18 cellular contexts compared by ENCODE assay signal in the genomic region with DNA sequence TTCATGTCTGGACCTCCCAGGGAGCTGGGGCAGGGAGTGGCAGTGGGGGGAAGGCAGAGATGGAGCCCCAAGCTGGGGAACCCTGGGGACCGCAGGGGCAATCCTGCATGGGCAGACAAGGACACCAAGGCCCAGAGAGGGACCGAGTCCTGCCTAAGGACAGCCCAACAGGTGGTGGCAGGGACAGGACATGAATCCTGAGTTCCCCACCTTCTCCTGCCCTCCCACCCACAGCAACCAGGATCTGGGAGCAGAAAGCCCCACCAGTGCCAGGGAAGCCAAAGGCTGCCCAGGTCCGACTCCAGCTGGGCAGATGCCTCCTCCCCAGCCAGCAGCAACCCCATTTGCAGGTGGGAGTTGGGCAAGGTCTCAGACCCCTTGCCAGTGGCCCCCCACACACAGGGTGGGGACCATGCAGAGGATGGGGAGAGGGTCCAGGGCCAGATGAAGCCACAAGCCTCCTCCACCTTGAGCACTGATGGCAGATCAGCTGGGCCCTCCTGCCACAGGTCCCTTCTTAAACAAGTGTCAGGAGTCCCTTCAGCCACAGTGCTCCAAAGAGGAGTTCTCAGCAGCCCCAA. TPM values are rescaled to one million over a fixed set of nuclear protein-coding genes. Genes with fewer than 3 reads are reported as not detected.
A peak's percentile ranks its signal among the peaks of the same experiment; 100 is the strongest.
DNase-seq lines count a peak whose midpoint lies in the region; ATAC-seq and TF ChIP-seq lines count a peak whose summit lies in the region.
"Had no signal": no experiment of that assay in that cellular context is flagged by ENCODE, and none has a peak within 500 bp of the region (broad histone marks: within the 10 kb centered on the region; RNA-seq: fewer than 3 reads in every experiment).

No MANE protein-coding gene starts in this region.

- H3K27me3 ChIP-seq in heart right ventricle (peaks cover 0 to 2% (median 0%) of the 10 kb centered on the region in 7 donors), right atrium auricular region (no peaks in the 10 kb centered on the region), aorta (ENCODE audit: control insufficient read depth in 1 of 2, insufficient read depth in 2 of 2, low read length in 1 of 2) (no peaks in the 10 kb centered on the region)

- peaks cover 8% of the 10 kb centered on the region for H3K9me3 Mint-ChIP-seq in chondrocyte (ENCODE audit: low read depth)

- H3K4me3 ChIP-seq in heart right ventricle (no peak overlapping the region), right atrium auricular region (no peak overlapping the region), mucosa of descending colon (no peak overlapping the region), aorta (ENCODE audit: low read length in 2 of 2) (no peak overlapping the region)

- H3K4me1 Mint-ChIP-seq in chondrocyte (ENCODE audit: low read depth), result peaks cover 12% of the 10 kb centered on the region
- H3K4me1 Mint-ChIP-seq: B cell had no signal

- peaks cover 0 to 12% (median 7%) of the 10 kb centered on the region in 11 donors for H3K9me3 ChIP-seq in heart right ventricle
- peaks cover 0 to 9% of the 10 kb centered on the region in 2 donors for H3K9me3 ChIP-seq in right atrium auricular region
- H3K9me3 ChIP-seq in mucosa of descending colon, result peaks cover 5% of the 10 kb centered on the region
- H3K9me3 ChIP-seq in aorta (ENCODE audit: control insufficient read depth, low read length), result peaks cover 9% of the 10 kb centered on the region

- H3K36me3 Mint-ChIP-seq in chondrocyte (ENCODE audit: low read depth), result peaks cover 4% of the 10 kb centered on the region
- H3K36me3 Mint-ChIP-seq: CD8-positive, alpha-beta T cell had no signal

- H3K27ac Mint-ChIP-seq in chondrocyte (ENCODE audit: unreplicated experiment), result no peak overlapping the region
- H3K27ac Mint-ChIP-seq: B cell; CD8-positive, alpha-beta T cell had no signal

- ATAC-seq in heart right ventricle (no peak), mucosa of descending colon (no peak), aorta (ENCODE audit: low FRiP score) (no peak), HG02870 (IDR thresholded peaks at IDR 0.05; ENCODE audit: unreplicated experiment) (no peak)
- ATAC-seq: CD8-positive, alpha-beta T cell; Panc1 had no signal

- H3K27me3 Mint-ChIP-seq in chondrocyte (ENCODE audit: low read depth), result no peaks in the 10 kb centered on the region

- 95 to 97% methylated on average over 3 of the region's 3 CpGs for WGBS in heart right ventricle, 2 donors
- 95 to 97% methylated on average over 3 of the region's 3 CpGs for WGBS in aorta, 2 donors

- H3K36me3 ChIP-seq in heart right ventricle, result no peaks in the 10 kb centered on the region
- H3K36me3 ChIP-seq in right atrium auricular region, result no peaks in the 10 kb centered on the region
- H3K36me3 ChIP-seq in mucosa of descending colon (ENCODE audit: low read depth), result no peaks in the 10 kb centered on the region
- H3K36me3 ChIP-seq in aorta (ENCODE audit: control insufficient read depth in 1 of 2, insufficient read depth in 2 of 2, low read length in 1 of 2), result no peaks in the 10 kb centered on the region

- TF ChIP-seq CTCF in heart right ventricle (IDR thresholded peaks at IDR 0.05) (no peak), right atrium auricular region (IDR thresholded peaks at IDR 0.05) (no peak), chondrocyte (IDR thresholded peaks at IDR 0.05) (no peak), mucosa of descending colon (IDR thresholded peaks at IDR 0.05) (no peak)

- no peak overlapping the region for H3K4me3 Mint-ChIP-seq in chondrocyte (ENCODE audit: unreplicated experiment)
- H3K4me3 Mint-ChIP-seq: B cell; CD8-positive, alpha-beta T cell had no signal

- H3K4me1 ChIP-seq in heart right ventricle (peaks cover 19 to 49% (median 33%) of the 10 kb centered on the region in 9 donors), right atrium auricular region (peaks cover 0 to 30% of the 10 kb centered on the region in 2 donors), mucosa of descending colon (ENCODE audit: low read depth) (no peaks in the 10 kb centered on the region), aorta (ENCODE audit: control insufficient read depth in 1 of 2, insufficient read depth in 2 of 2, low read length in 2 of 2) (no peaks in the 10 kb centered on the region)

- intact Hi-C loops in heart right ventricle (cut with DNase I) (loop anchor here in 4 of 10 donors (10.0 kb wide), 2 partner anchors 45 to 85 kb away; no protein-coding TSS in a partner anchor), mucosa of descending colon (cut with DNase I, micrococcal nuclease) (no loop called here), aorta (cut with DNase I) (loop anchor here in 1 of 2 donors (10.0 kb wide), 1 partner anchor 105 kb away; no protein-coding TSS in a partner anchor)

- DNase-seq in heart right ventricle (no peak), right atrium auricular region (ENCODE audit: low spot score) (no peak), chondrocyte (ENCODE audit: low spot score) (peak; percentile 86), mucosa of descending colon (peak in 2 of 3 donors; percentile 15 to 25), aorta (peak; percentile 30 to 55), NOMO-1 (lab: John Stamatoyannopoulos, UW; ENCODE audit: unreplicated experiment in 2 of 2) (no peak)
- DNase-seq: CD8-positive, alpha-beta T cell; DMS79 treated with DMSO at 0.1 percent for 48 hours; GDM1; NCI-H1417 treated with DMSO at 0.1 percent for 48 hours; NCI-H2029; NCI-H2171 treated with DMSO at 0.1 percent for 48 hours; NCI-H774 had no signal

- peak overlapping the region in 9 of 10 donors; percentile 73 to 91 (median 85) for H3K27ac ChIP-seq in heart right ventricle
- H3K27ac ChIP-seq in right atrium auricular region, result peak overlapping the region in 1 of 2 donors; percentile 65
- no peak overlapping the region for H3K27ac ChIP-seq in aorta (ENCODE audit: low read depth in 1 of 2, low read length in 2 of 2)

RNA-seq across cellular contexts. Expression of a gene that starts 6.3 kb away (rescaled TPM):
- total RNA-seq in heart right ventricle (1 to 10 TPM; 1.5 to 7.3 (median 3.4) TPM), right atrium auricular region (1 to 10 TPM in 1 of 2 donors, under 1 TPM in 1; 0.47 to 1.4 TPM), chondrocyte (0.07 TPM in 1 of 3 replicates, not detected in the others), mucosa of descending colon (under 1 TPM; 0.17 to 0.73 (median 0.36) TPM), aorta (10 to 100 TPM in 1 of 2 donors, under 1 TPM in 1; 0.81 to 34.0 TPM)
- polyA plus RNA-seq in heart right ventricle (1 to 10 TPM; 1.9 to 5.2 TPM), aorta (under 1 TPM in 1 of 2 donors, not detected in 1; 0.26 TPM)
- total RNA-seq: HT1080, NCI-H460 had no signal

RNA-seq across cellular contexts. Expression of a gene that starts 28.3 kb away (rescaled TPM):
- total RNA-seq in heart right ventricle, result not detected
- under 1 TPM in 1 of 2 donors, not detected in 1; 0.16 TPM for polyA plus RNA-seq in heart right ventricle
- not detected for total RNA-seq in right atrium auricular region
- total RNA-seq in chondrocyte, result not detected in 3 replicates
- not detected for total RNA-seq in mucosa of descending colon
- under 1 TPM; 0.57 to 0.62 TPM for total RNA-seq in aorta
- not detected for polyA plus RNA-seq in aorta
- total RNA-seq: HT1080, NCI-H460 had no signal

RNA-seq across cellular contexts. Expression of a gene that starts 35.2 kb away (rescaled TPM):
- 1 to 10 TPM in 9 of 10 donors, under 1 TPM in 1; 0.61 to 6.8 (median 2.5) TPM for total RNA-seq in heart right ventricle
- 10 to 100 TPM in 1 of 2 donors, 1 to 10 TPM in 1; 2.9 to 29.1 TPM for polyA plus RNA-seq in heart right ventricle
- total RNA-seq in right atrium auricular region, result 1 to 10 TPM; 4.0 to 9.0 TPM
- 0.31 to 1.3 TPM (median 1.1 TPM) in 3 replicates for total RNA-seq in chondrocyte
- 1 to 10 TPM; 1.5 to 2.3 (median 1.6) TPM for total RNA-seq in mucosa of descending colon
- 1 to 10 TPM; 5.7 to 7.5 TPM for total RNA-seq in aorta
- 1 to 10 TPM; 1.2 to 1.9 TPM for polyA plus RNA-seq in aorta

Comparison
In these comparisons a context has a peak if more than half of its experiments do, and no peak if none do; other contexts are left out.
1. DNase-seq: peak in chondrocyte (single experiment), mucosa of descending colon (2 of 3) and aorta (2 of 2); none in heart right ventricle (0 of 2), right atrium auricular region (single experiment) and NOMO-1 (0 of 2).
2. H3K27ac ChIP-seq: peak in heart right ventricle (9 of 10); none in aorta (0 of 2).